Comparison of ENCODE assay signal across 1 cellular context in the genomic region with DNA sequence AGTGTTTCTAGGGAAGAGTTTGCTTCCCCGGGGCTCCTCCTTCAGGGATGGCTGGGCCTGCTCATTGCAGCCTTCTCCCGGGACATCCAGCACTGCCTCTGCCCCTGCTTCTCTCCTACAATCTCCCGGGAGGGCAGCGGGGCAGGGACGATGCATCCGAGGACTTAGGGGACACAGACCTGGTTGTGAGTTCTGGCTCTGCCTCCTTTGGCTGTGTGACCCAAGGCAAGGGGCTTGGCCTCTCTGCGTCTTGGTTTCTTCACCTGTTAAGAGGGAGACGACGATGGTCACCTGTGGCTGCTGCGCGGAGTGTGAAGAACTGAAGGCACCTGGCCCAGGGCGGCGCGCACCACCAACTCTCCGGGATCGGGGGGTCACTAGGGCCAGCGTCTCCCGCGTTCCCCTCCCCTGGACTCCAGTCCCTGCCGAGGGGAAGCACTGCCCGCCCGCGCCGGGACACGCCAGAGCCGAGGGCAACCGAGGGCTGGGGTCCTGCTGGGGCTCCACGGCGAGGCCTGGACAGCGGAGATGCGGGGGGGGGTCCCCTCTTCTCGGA.
TF ChIP-seq lines count a peak whose summit lies in the region.

No MANE protein-coding gene starts in this region.

TF ChIP-seq in GM12878, 131 proteins besides CTCF, POLR2A, EP300 and RAD21:
- TF ChIP-seq LARP7 (IDR thresholded peaks at IDR 0.05) (peak; percentile 52; the same call in 1 of the 2 replicates), SMAD1 (IDR thresholded peaks at IDR 0.05; ENCODE audit: low read depth, partially characterized antibody) (no peak), RAD51 (IDR thresholded peaks at IDR 0.05) (no peak)
